Comparison of ENCODE assay signal across 23 cellular contexts in the genomic region with DNA sequence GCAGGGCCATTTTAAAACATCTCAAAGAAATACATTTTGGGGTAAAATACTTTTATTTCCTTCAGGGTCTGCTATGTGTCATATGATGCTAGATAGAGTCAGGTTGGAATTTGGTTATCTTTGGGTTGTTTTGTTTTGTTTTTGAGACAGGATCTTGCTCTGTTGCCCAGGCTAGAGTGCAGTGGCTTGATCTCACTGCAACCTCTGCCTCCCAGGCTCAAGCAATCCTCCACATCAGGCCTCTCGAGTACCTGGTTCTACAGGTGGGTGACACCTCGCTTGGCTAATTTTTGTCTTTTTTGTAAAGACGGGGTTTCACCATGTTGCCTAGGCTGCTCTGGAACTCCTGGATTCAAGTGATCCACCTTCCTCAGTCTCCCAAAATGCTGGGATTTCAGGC.
"Had no signal": no experiment of that assay in that cellular context is flagged by ENCODE, and none has a peak within 500 bp of the region (broad histone marks: within the 10 kb centered on the region; RNA-seq: fewer than 3 reads in every experiment).

No MANE protein-coding gene starts in this region.

- H3K4me3 ChIP-seq: right atrium auricular region, smooth muscle cell, stomach, tibial artery had no signal

- H3K4me3 Mint-ChIP-seq: activated B cell treated with CpG ODN at 0.5 μM for 24 hours; activated naive CD4-positive, alpha-beta T cell treated with anti-CD3 and anti-CD28 coated beads, Interleukin-2, amount 10 ng/mL, durations not matched to agents 7 days and 5 days; activated T-cell treated with anti-CD3 and anti-CD28 coated beads, Interleukin-2, amount 50 U/mL, for 24 hours; effector memory CD8-positive, alpha-beta T cell; natural killer cell; stimulated activated memory B cell treated with anti-CD40 and anti-IgM and Interleukin-4, amounts not matched to agents 10 μg/mL and 1 μg/mL and 100 μg/mL, for 72 hours had no signal

- H3K9me3 ChIP-seq: right atrium auricular region, stomach, tibial artery had no signal

- H3K27me3 Mint-ChIP-seq: activated B cell treated with CpG ODN at 0.5 μM for 24 hours; activated naive CD4-positive, alpha-beta T cell treated with anti-CD3 and anti-CD28 coated beads, Interleukin-2, amount 10 ng/mL, durations not matched to agents 7 days and 5 days; activated T-cell treated with anti-CD3 and anti-CD28 coated beads, Interleukin-2, amount 50 U/mL, for 24 hours; effector memory CD8-positive, alpha-beta T cell; stimulated activated memory B cell treated with anti-CD40 and anti-IgM and Interleukin-4, amounts not matched to agents 10 μg/mL and 1 μg/mL and 100 μg/mL, for 72 hours had no signal

- H3K27ac ChIP-seq: right atrium auricular region, stomach, tibial artery had no signal

- H3K36me3 ChIP-seq: right atrium auricular region, stomach, tibial artery had no signal

- DNase-seq: activated B cell treated with CpG ODN at 0.5 μM for 24 hours; activated CD8-positive, alpha-beta memory T cell treated with anti-CD3 and anti-CD28 coated beads, Interleukin-2, amount 50 U/mL, for 48 hours; activated gamma-delta T cell; activated naive CD4-positive, alpha-beta T cell treated with anti-CD3 and anti-CD28 coated beads, Interleukin-2, amount 10 ng/mL, durations not matched to agents 7 days and 5 days; activated T-cell treated with anti-CD3 and anti-CD28 coated beads, Interleukin-2, amount 50 U/mL, for 24 hours; caudate nucleus; cortex of kidney; effector memory CD8-positive, alpha-beta T cell; foreskin fibroblast; head of caudate nucleus; hypothalamus; midbrain; natural killer cell; stimulated activated CD4-positive, alpha-beta T cell treated with anti-CD3 and anti-CD28 coated beads, Interleukin-1b, Interleukin-23, amount 100 ng/mL, for 48 hours; stimulated activated CD4-positive, alpha-beta T cell treated with anti-CD3 and anti-CD28 coated beads, Interleukin-4, amount 100 ng/mL, for 4 hours; stimulated activated CD8-positive, alpha-beta memory T cell treated with anti-CD3 and anti-CD28 coated beads, Interleukin-4, amount 100 ng/mL, for 48 hours; stomach; T-helper 2 cell; tibial artery had no signal

- ATAC-seq: effector memory CD8-positive, alpha-beta T cell; esophagus mucosa; natural killer cell; stimulated activated memory B cell treated with anti-CD40 and anti-IgM and Interleukin-4, amounts not matched to agents 10 μg/mL and 1 μg/mL and 100 μg/mL, for 72 hours had no signal

- H3K27ac Mint-ChIP-seq: activated B cell treated with CpG ODN at 0.5 μM for 24 hours; activated T-cell treated with anti-CD3 and anti-CD28 coated beads, Interleukin-2, amount 50 U/mL, for 24 hours; effector memory CD8-positive, alpha-beta T cell; natural killer cell; stimulated activated memory B cell treated with anti-CD40 and anti-IgM and Interleukin-4, amounts not matched to agents 10 μg/mL and 1 μg/mL and 100 μg/mL, for 72 hours had no signal

- H3K27me3 ChIP-seq: right atrium auricular region, stomach, tibial artery had no signal

- H3K36me3 Mint-ChIP-seq: natural killer cell; stimulated activated memory B cell treated with anti-CD40 and anti-IgM and Interleukin-4, amounts not matched to agents 10 μg/mL and 1 μg/mL and 100 μg/mL, for 72 hours had no signal

- H3K9me3 Mint-ChIP-seq: activated B cell treated with CpG ODN at 0.5 μM for 24 hours; activated naive CD4-positive, alpha-beta T cell treated with anti-CD3 and anti-CD28 coated beads, Interleukin-2, amount 10 ng/mL, durations not matched to agents 7 days and 5 days; activated T-cell treated with anti-CD3 and anti-CD28 coated beads, Interleukin-2, amount 50 U/mL, for 24 hours; effector memory CD8-positive, alpha-beta T cell; natural killer cell; stimulated activated memory B cell treated with anti-CD40 and anti-IgM and Interleukin-4, amounts not matched to agents 10 μg/mL and 1 μg/mL and 100 μg/mL, for 72 hours had no signal
